Comparison of ENCODE assay signal across 18 cellular contexts in the genomic region with DNA sequence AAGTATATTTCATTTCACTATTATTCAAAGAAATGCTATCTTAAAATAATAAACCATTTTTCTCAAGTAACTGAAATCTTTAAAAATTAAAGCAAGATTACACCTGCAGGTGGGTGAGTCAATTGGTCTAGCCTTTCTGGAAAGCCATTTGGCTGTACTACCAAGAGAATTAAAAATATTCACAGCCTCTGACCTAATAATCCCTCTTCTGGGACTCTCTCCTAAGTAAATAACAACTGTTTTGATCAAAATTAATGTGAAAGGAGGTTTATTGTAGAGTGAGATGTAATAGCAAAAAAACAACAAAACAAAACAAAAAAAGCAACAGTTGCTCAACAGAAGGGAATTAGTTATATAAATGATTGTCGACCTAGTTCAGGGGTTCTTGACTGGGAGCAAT.
"Had no signal": no experiment of that assay in that cellular context is flagged by ENCODE, and none has a peak within 500 bp of the region (broad histone marks: within the 10 kb centered on the region; RNA-seq: fewer than 3 reads in every experiment).

No MANE protein-coding gene starts in this region.

- H3K9me3 ChIP-seq: colonic mucosa, left ventricle myocardium inferior, spleen, upper lobe of right lung had no signal

- DNase-seq: activated CD4-positive, alpha-beta memory T cell treated with anti-CD3 and anti-CD28 coated beads, Interleukin-2, amount 10 ng/mL, durations not matched to agents 7 days and 5 days; activated CD4-positive, alpha-beta T cell treated with anti-CD3 and anti-CD28 coated beads, Interleukin-2, amount 10 ng/mL, durations not matched to agents 24 days and 14 days; activated effector memory CD4-positive, alpha-beta T cell treated with Interleukin-2 at 50 U/mL for 16 hours; activated naive CD4-positive, alpha-beta T cell treated with anti-CD3 and anti-CD28 coated beads, Interleukin-2, amount 10 ng/mL, durations not matched to agents 7 days and 5 days; activated T-cell treated with anti-CD3 and anti-CD28 coated beads, Interleukin-2, amount 50 U/mL, for 72 hours; brain microvascular endothelial cell; central memory CD4-positive, alpha-beta T cell; colonic mucosa; foreskin fibroblast; kidney glomerular epithelial cell; left ventricle myocardium inferior; mammary epithelial cell; naive thymus-derived CD8-positive, alpha-beta T cell; spleen; stimulated activated CD4-positive, alpha-beta T cell treated with anti-CD3 and anti-CD28 coated beads, Interleukin-4, amount 100 ng/mL, for 1 hour; stimulated activated naive CD4-positive, alpha-beta T cell; upper lobe of right lung had no signal

- H3K27me3 ChIP-seq: upper lobe of right lung had no signal

- H3K4me3 ChIP-seq: colonic mucosa, left ventricle myocardium inferior, spleen, upper lobe of right lung had no signal

- H3K4me1 ChIP-seq: colonic mucosa, upper lobe of right lung had no signal

- H3K27ac ChIP-seq: brain microvascular endothelial cell, colonic mucosa, left ventricle myocardium inferior, spleen, upper lobe of right lung had no signal

- H3K36me3 ChIP-seq: brain microvascular endothelial cell, colonic mucosa, left ventricle myocardium inferior, spleen, upper lobe of right lung had no signal

- ATAC-seq: activated CD4-positive, CD25-positive, alpha-beta regulatory T cell treated with anti-CD3 and anti-CD28 coated beads, Interleukin-2, amount 50 U/mL, for 24 hours; activated T-cell treated with anti-CD3 and anti-CD28 coated beads, Interleukin-2, amount 50 U/mL, for 72 hours; naive thymus-derived CD8-positive, alpha-beta T cell; upper lobe of right lung had no signal
